Comparison of ENCODE assay signal across 1 cellular context in genomic region chr7:158517571-158517970, GRCh38.
TF ChIP-seq lines count a peak whose summit lies in the region.

No MANE protein-coding gene starts in this region.

TF ChIP-seq in HepG2, 621 proteins besides CTCF, POLR2A, EP300 and RAD21 (continued from another document):
- TF ChIP-seq ZNF687 (CRISPR knock-in tag; IDR thresholded peaks at IDR 0.05) (no peak), ZNF781 (CRISPR knock-in tag; IDR thresholded peaks at IDR 0.05; ENCODE audit: borderline replicate concordance, not compliant biosample characterization) (no peak), ZNF772 (CRISPR knock-in tag; IDR thresholded peaks at IDR 0.05) (no peak)
